In the genomic region with DNA sequence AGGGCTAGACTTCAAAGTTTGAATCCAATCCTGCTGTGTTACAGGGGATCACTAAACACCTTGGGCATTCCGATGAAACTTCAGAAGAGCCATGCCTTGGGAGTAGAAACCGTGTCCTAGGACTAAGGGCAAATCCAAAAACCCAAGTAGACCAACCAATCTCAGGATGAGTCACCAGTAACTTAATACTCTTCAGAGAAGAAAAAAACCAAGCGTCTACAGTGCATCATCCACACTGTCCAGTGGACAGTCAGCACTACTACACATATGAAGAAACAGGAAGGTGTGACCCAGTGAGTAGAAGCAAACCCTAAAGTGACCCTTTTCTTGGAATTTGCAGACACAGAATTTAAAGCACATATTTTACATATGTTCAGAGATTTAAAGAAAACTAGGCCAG, we compare ENCODE assay signal across 13 cellular contexts. TPM values are rescaled to one million over a fixed set of nuclear protein-coding genes. Genes with fewer than 3 reads are reported as not detected.
DNase-seq lines count a peak whose midpoint lies in the region; ATAC-seq and TF ChIP-seq lines count a peak whose summit lies in the region.
"Had no signal": no experiment of that assay in that cellular context is flagged by ENCODE, and none has a peak within 500 bp of the region (broad histone marks: within the 10 kb centered on the region; RNA-seq: fewer than 3 reads in every experiment).

No MANE protein-coding gene starts in this region.

- no peak overlapping the region for H3K4me3 Mint-ChIP-seq in chondrocyte (ENCODE audit: unreplicated experiment)

- peaks cover 32% of the 10 kb centered on the region for H3K36me3 Mint-ChIP-seq in chondrocyte (ENCODE audit: low read depth)

- in situ Hi-C loops in astrocyte of the cerebellum (cut with HindIII; ENCODE audit: low sequenced_read_pairs): no loop called here

- no peak overlapping the region for H3K27ac Mint-ChIP-seq in chondrocyte (ENCODE audit: unreplicated experiment)

- H3K9me3 Mint-ChIP-seq in chondrocyte (ENCODE audit: low read depth): no peaks in the 10 kb centered on the region

- H3K4me1 Mint-ChIP-seq in chondrocyte (ENCODE audit: low read depth): peaks cover 24% of the 10 kb centered on the region

- H3K27me3 Mint-ChIP-seq in chondrocyte (ENCODE audit: low read depth): no peaks in the 10 kb centered on the region

- no peak for ATAC-seq in GM18511 (IDR thresholded peaks at IDR 0.05; ENCODE audit: unreplicated experiment)
- ATAC-seq: gastroesophageal sphincter had no signal

- H3K4me3 ChIP-seq in HFF-Myc (replicated peaks; ENCODE audit: low read depth, low read length) (no peak overlapping the region), astrocyte of the cerebellum (ENCODE audit: low read depth, low read length) (no peak overlapping the region)
- H3K4me3 ChIP-seq: gastroesophageal sphincter, left ventricle myocardium inferior had no signal

- TF ChIP-seq CTCF in HFF-Myc (IDR thresholded peaks at IDR 0.05; ENCODE audit: low read depth, low read length, missing control alignments) (no peak), astrocyte of the cerebellum (IDR thresholded peaks at IDR 0.05; ENCODE audit: low read depth, low read length, missing control alignments) (no peak), chondrocyte (IDR thresholded peaks at IDR 0.05) (no peak)

- DNase-seq in AG08396 (ENCODE audit: low spot score): peak; percentile 62
- peak; percentile 51 for DNase-seq in HFF-Myc (ENCODE audit: extremely low read depth, low read depth)
- peak; percentile 16 for DNase-seq in astrocyte of the cerebellum (ENCODE audit: low read depth)
- peak; percentile 26 for DNase-seq in hepatic stellate cell (ENCODE audit: low spot score)
- DNase-seq in NCI-H1105 (lab: John Stamatoyannopoulos, UW): no peak
- DNase-seq in chondrocyte (ENCODE audit: low spot score): no peak
- no peak for DNase-seq in NCI-H1092 (lab: John Stamatoyannopoulos, UW)
- DNase-seq: aorta, Caco-2, left ventricle myocardium inferior, NCI-H1436 treated with DMSO at 0.1 percent for 48 hours had no signal

RNA-seq across cellular contexts. Expression of gene VAPB, which starts 39.4 kb away (rescaled TPM):
- 48.2 to 55.3 TPM (median 53.3 TPM) in 3 replicates for total RNA-seq in chondrocyte

RNA-seq across cellular contexts. Expression of gene RAB22A, which starts 40.1 kb away (rescaled TPM):
- 25.2 to 29.0 TPM (median 26.4 TPM) in 3 replicates for total RNA-seq in chondrocyte

Comparison
In these comparisons a context has a peak if more than half of its experiments do, and no peak if none do; other contexts are left out.
1. DNase-seq: peak in AG08396 (single experiment), HFF-Myc (single experiment), astrocyte of the cerebellum (single experiment) and hepatic stellate cell (single experiment); none in NCI-H1105 (single experiment), chondrocyte (single experiment) and NCI-H1092 (single experiment).